1 cellular context compared by ENCODE assay signal in genomic region chr15:62067448-62068044, GRCh38.
TF ChIP-seq lines count a peak whose summit lies in the region.

No MANE protein-coding gene starts in this region.

TF ChIP-seq in HCT116, 20 proteins besides CTCF, POLR2A, EP300 and RAD21 (continued from another document):
- TF ChIP-seq REST (IDR thresholded peaks at IDR 0.05; ENCODE audit: low read depth): no peak
- no peak for TF ChIP-seq MAX (IDR thresholded peaks at IDR 0.05)
- TF ChIP-seq ATF3 (IDR thresholded peaks at IDR 0.05): no peak
- no peak for TF ChIP-seq ZBTB33 (IDR thresholded peaks at IDR 0.05; ENCODE audit: extremely low read depth, insufficient replicate concordance, low read length)
- TF ChIP-seq TCF7L2 (IDR thresholded peaks at IDR 0.05; ENCODE audit: borderline replicate concordance, extremely low read depth, insufficient read depth, insufficient read length): no peak
- no peak for TF ChIP-seq CBX3 (IDR thresholded peaks at IDR 0.05; ENCODE audit: low read depth)
- TF ChIP-seq JUND (IDR thresholded peaks at IDR 0.05): no peak
- no peak for TF ChIP-seq ELF1 (IDR thresholded peaks at IDR 0.05; ENCODE audit: borderline replicate concordance, low read depth)
- no peak for TF ChIP-seq SP1 (IDR thresholded peaks at IDR 0.05; ENCODE audit: low read depth)
- no peak for TF ChIP-seq SIN3A (IDR thresholded peaks at IDR 0.05; ENCODE audit: low read depth)
